21 cellular contexts compared by ENCODE assay signal in genomic region chr1:107494061-107494460, GRCh38.
DNase-seq lines count a peak whose midpoint lies in the region; ATAC-seq, FAIRE-seq and TF ChIP-seq lines count a peak whose summit lies in the region.
"Had no signal": no experiment of that assay in that cellular context is flagged by ENCODE, and none has a peak within 500 bp of the region (broad histone marks: within the 10 kb centered on the region; RNA-seq: fewer than 3 reads in every experiment).

No MANE protein-coding gene starts in this region.

- no peaks in the 10 kb centered on the region for H3K9me3 ChIP-seq in A549
- H3K9me3 ChIP-seq in K562 (replicated peaks; ENCODE audit: control insufficient read depth, insufficient read depth, low read depth, low read length): no peaks in the 10 kb centered on the region; the same call in 1 of the 2 replicates
- no peaks in the 10 kb centered on the region for H3K9me3 ChIP-seq in right lobe of liver
- H3K9me3 ChIP-seq: BLaER1 treated with 17β-estradiol and CSF1 and Interleukin-3, amounts not matched to agents 10 nM and 100 nM; Caco-2 had no signal

- H3K36me3 ChIP-seq in K562 (ENCODE audit: control insufficient read depth, insufficient read depth, low read length): no peaks in the 10 kb centered on the region
- no peaks in the 10 kb centered on the region for H3K36me3 ChIP-seq in right lobe of liver
- H3K36me3 ChIP-seq: BLaER1 treated with 17β-estradiol and CSF1 and Interleukin-3, amounts not matched to agents 10 nM and 100 nM had no signal

- no peak overlapping the region for H3K27ac Mint-ChIP-seq in osteocyte (ENCODE audit: unreplicated experiment)
- H3K27ac Mint-ChIP-seq: B cell; CD4-positive, alpha-beta T cell; CD8-positive, alpha-beta T cell had no signal

- TF ChIP-seq RAD21 in A549 (conservative IDR thresholded peaks at IDR 0.05 in 1 of 2, IDR thresholded peaks at IDR 0.05 in 1 of 2) (no peak), K562 (CRISPR knock-in tag; conservative IDR thresholded peaks at IDR 0.05 in 1 of 2, IDR thresholded peaks at IDR 0.05 in 1 of 2) (no peak)

- no peaks in the 10 kb centered on the region for H3K9me1 ChIP-seq in K562 (ENCODE audit: control insufficient read depth, insufficient read depth, low read length)

- no TSS peak for BruUV-seq in K562 (replicated peaks; lab: Mats Ljungman, UMichigan)

- H3K4me2 ChIP-seq in A549 (no peak overlapping the region), K562 (ENCODE audit: insufficient read depth, low read length) (no peak overlapping the region)
- H3K4me2 ChIP-seq: BLaER1 treated with 17β-estradiol and CSF1 and Interleukin-3, amounts not matched to agents 10 nM and 100 nM had no signal

- H3K4me1 Mint-ChIP-seq in osteocyte (ENCODE audit: unreplicated experiment): no peaks in the 10 kb centered on the region

- no peak for TF ChIP-seq EP300 in A549 (IDR thresholded peaks at IDR 0.05)
- TF ChIP-seq EP300 in K562 (IDR thresholded peaks at IDR 0.05; ENCODE audit: low read length): no peak

- FAIRE-seq in A549 (lab: Jason Lieb, UNC): no peak
- no peak for FAIRE-seq in K562 (lab: Jason Lieb, UNC)
- FAIRE-seq: A204.1, D721Med, G401.6, GM12891, GM19239 had no signal

- intact Hi-C loops in K562 (cut with micrococcal nuclease) (no loop called here), right lobe of liver (cut with DNase I) (no loop called here)

- H4K20me1 ChIP-seq in K562 (replicated peaks; ENCODE audit: control insufficient read depth, insufficient read depth, low read length): no peaks in the 10 kb centered on the region
- H4K20me1 ChIP-seq: BLaER1 treated with 17β-estradiol and CSF1 and Interleukin-3, amounts not matched to agents 10 nM and 100 nM had no signal

- no peak overlapping the region for H3K4me3 Mint-ChIP-seq in osteocyte (ENCODE audit: unreplicated experiment)
- H3K4me3 Mint-ChIP-seq: B cell; CD4-positive, alpha-beta T cell; CD8-positive, alpha-beta T cell had no signal

- CTCF ChIA-PET in A549 (lab: Yijun Ruan, JAX): no interaction called here
- CTCF ChIA-PET in K562 (lab: Yijun Ruan, JAX; ENCODE audit: low intra/inter-chr PET ratio): no interaction called here

- no peak overlapping the region for H2AFZ ChIP-seq in K562 (ENCODE audit: low read depth, low read length)

- in situ Hi-C loops in K562 (cut with MboI): no loop called here

- H3K36me3 Mint-ChIP-seq in osteocyte (ENCODE audit: unreplicated experiment): no peaks in the 10 kb centered on the region
- H3K36me3 Mint-ChIP-seq: CD8-positive, alpha-beta T cell had no signal

- POLR2A ChIA-PET in A549 (lab: Yijun Ruan, JAX) (no interaction called here), K562 (lab: Yijun Ruan, JAX) (no interaction called here)

- no peaks in the 10 kb centered on the region for H3K4me1 ChIP-seq in A549
- no peaks in the 10 kb centered on the region for H3K4me1 ChIP-seq in K562 (replicated peaks in 1 of 2; ENCODE audit: control insufficient read depth in 2 of 2, insufficient read depth in 2 of 2, low read length in 2 of 2)
- peaks cover 0 to 14% (median 4%) of the 10 kb centered on the region in 4 donors for H3K4me1 ChIP-seq in right lobe of liver
- H3K4me1 ChIP-seq: BLaER1 treated with 17β-estradiol and CSF1 and Interleukin-3, amounts not matched to agents 10 nM and 100 nM; Caco-2 had no signal

- TF ChIP-seq POLR2A in A549 (IDR thresholded peaks at IDR 0.05; ENCODE audit: low read length) (no peak), K562 (conservative IDR thresholded peaks at IDR 0.05) (no peak), right lobe of liver (IDR thresholded peaks at IDR 0.05) (no peak)

- no peak for DNase-seq in A549 (ENCODE audit: low read depth in 1 of 2, low spot score in 1 of 2)
- DNase-seq in K562 (ENCODE audit: extremely low read depth in 1 of 4, low spot score in 3 of 4): no peak
- no peak for DNase-seq in right lobe of liver
- no peak for DNase-seq in 8988T
- DNase-seq in osteocyte (ENCODE audit: extremely low spot score, unreplicated experiment): no peak
- DNase-seq: AML-193; Caco-2; Calu3; CD4-positive, alpha-beta T cell; CD8-positive, alpha-beta T cell; DMS79 treated with DMSO at 0.1 percent for 48 hours; GF-D8 had no signal

- no peak for TF ChIP-seq CTCF in A549 (IDR thresholded peaks at IDR 0.05)
- no peak for TF ChIP-seq CTCF in K562 (IDR thresholded peaks at IDR 0.05 in 2 of 3, conservative IDR thresholded peaks at IDR 0.05 in 1 of 3; ENCODE audit: insufficient read depth in 2 of 3, low read depth in 1 of 3, low read length in 3 of 3)
- TF ChIP-seq CTCF in right lobe of liver (IDR thresholded peaks at IDR 0.05): no peak
- no peak for TF ChIP-seq CTCF in osteocyte (IDR thresholded peaks at IDR 0.05)

- H3K27me3 ChIP-seq in K562 (ENCODE audit: control insufficient read depth in 2 of 2, insufficient read depth in 2 of 2, low read length in 2 of 2) (no peaks in the 10 kb centered on the region), right lobe of liver (no peaks in the 10 kb centered on the region)
- H3K27me3 ChIP-seq: BLaER1 treated with 17β-estradiol and CSF1 and Interleukin-3, amounts not matched to agents 10 nM and 100 nM had no signal

- no peaks in the 10 kb centered on the region for H3K27me3 Mint-ChIP-seq in osteocyte (ENCODE audit: unreplicated experiment)
- H3K27me3 Mint-ChIP-seq: B cell; CD4-positive, alpha-beta T cell had no signal

- no peak overlapping the region for H3K9ac ChIP-seq in K562 (ENCODE audit: insufficient read depth in 1 of 2, low read depth in 2 of 2, low read length in 2 of 2)
- H3K9ac ChIP-seq: BLaER1 treated with 17β-estradiol and CSF1 and Interleukin-3, amounts not matched to agents 10 nM and 100 nM had no signal

- peaks cover 4% of the 10 kb centered on the region for H3K9me3 Mint-ChIP-seq in osteocyte (ENCODE audit: unreplicated experiment)
- H3K9me3 Mint-ChIP-seq: CD4-positive, alpha-beta T cell; CD8-positive, alpha-beta T cell had no signal

- ATAC-seq in A549: no peak
- no peak for ATAC-seq in K562
- ATAC-seq in right lobe of liver: peak in 3 of 4 donors; percentile 21 to 54 (median 47)
- ATAC-seq: CD8-positive, alpha-beta T cell had no signal

- H3K4me3 ChIP-seq in A549: no peak overlapping the region
- no peak overlapping the region for H3K4me3 ChIP-seq in K562
- H3K4me3 ChIP-seq in right lobe of liver: no peak overlapping the region
- H3K4me3 ChIP-seq: BLaER1 treated with 17β-estradiol and CSF1 and Interleukin-3, amounts not matched to agents 10 nM and 100 nM had no signal

- H3K27ac ChIP-seq in A549 (no peak overlapping the region), K562 (ENCODE audit: extremely low read depth, low read depth, low read length) (no peak overlapping the region), right lobe of liver (no peak overlapping the region)
- H3K27ac ChIP-seq: 22Rv1; BLaER1 treated with 17β-estradiol and CSF1 and Interleukin-3, amounts not matched to agents 10 nM and 100 nM; C4-2B had no signal

- WGBS in A549 (ENCODE audit: missing lambda C conversion rate): 58% methylated on average over 6 of the region's 6 CpGs
- 3% methylated on average over 6 of the region's 6 CpGs for WGBS in K562 (ENCODE audit: insufficient coverage, low coverage, missing lambda C conversion rate)
- 48% methylated on average over 6 of the region's 6 CpGs for WGBS in right lobe of liver (ENCODE audit: insufficient coverage, low coverage, low lambda C conversion rate, missing lambda C conversion rate)

- no peaks in the 10 kb centered on the region for H3K79me2 ChIP-seq in K562 (ENCODE audit: control insufficient read depth, insufficient read depth, low read length)

TF ChIP-seq in A549, 52 proteins besides CTCF, POLR2A, EP300 and RAD21 (continues in another document):
- TF ChIP-seq MAFK (IDR thresholded peaks at IDR 0.05; ENCODE audit: partially characterized antibody): peak; percentile 71
- TF ChIP-seq, protein P1, sequence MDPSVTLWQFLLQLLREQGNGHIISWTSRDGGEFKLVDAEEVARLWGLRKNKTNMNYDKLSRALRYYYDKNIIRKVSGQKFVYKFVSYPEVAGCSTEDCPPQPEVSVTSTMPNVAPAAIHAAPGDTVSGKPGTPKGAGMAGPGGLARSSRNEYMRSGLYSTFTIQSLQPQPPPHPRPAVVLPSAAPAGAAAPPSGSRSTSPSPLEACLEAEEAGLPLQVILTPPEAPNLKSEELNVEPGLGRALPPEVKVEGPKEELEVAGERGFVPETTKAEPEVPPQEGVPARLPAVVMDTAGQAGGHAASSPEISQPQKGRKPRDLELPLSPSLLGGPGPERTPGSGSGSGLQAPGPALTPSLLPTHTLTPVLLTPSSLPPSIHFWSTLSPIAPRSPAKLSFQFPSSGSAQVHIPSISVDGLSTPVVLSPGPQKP (IDR thresholded peaks at IDR 0.05; ENCODE audit: low read depth, low read length): no peak
- no peak for TF ChIP-seq MYC (IDR thresholded peaks at IDR 0.05; ENCODE audit: borderline replicate concordance, low read length)
- TF ChIP-seq HOXB13 (CRISPR knock-in tag; IDR thresholded peaks at IDR 0.05; ENCODE audit: low read depth): no peak
- TF ChIP-seq NFE2L2 (conservative IDR thresholded peaks at IDR 0.05; ENCODE audit: low read length): no peak
- TF ChIP-seq JUNB (IDR thresholded peaks at IDR 0.05): no peak
- TF ChIP-seq GATA3 (IDR thresholded peaks at IDR 0.05; ENCODE audit: borderline replicate concordance): no peak

TF ChIP-seq in K562, 482 proteins besides CTCF, POLR2A, EP300 and RAD21:
- TF ChIP-seq MAFG (tag; conservative IDR thresholded peaks at IDR 0.05) (peak; percentile 47; the same call in 1 of the 2 replicates), C11orf30 (IDR thresholded peaks at IDR 0.05; ENCODE audit: low read depth) (peak; percentile 54; the same call in 1 of the 2 replicates), ZC3H8 (IDR thresholded peaks at IDR 0.05) (no peak), ZNF316 (IDR thresholded peaks at IDR 0.05) (peak; percentile 67), MAFK (IDR thresholded peaks at IDR 0.05; ENCODE audit: low read length) (peak; percentile 53; the same call in 1 of the 2 replicates), MAFF (IDR thresholded peaks at IDR 0.05; ENCODE audit: low read length) (peak; percentile 64; the same call in 1 of the 2 replicates)
- TF ChIP-seq, protein P2, sequence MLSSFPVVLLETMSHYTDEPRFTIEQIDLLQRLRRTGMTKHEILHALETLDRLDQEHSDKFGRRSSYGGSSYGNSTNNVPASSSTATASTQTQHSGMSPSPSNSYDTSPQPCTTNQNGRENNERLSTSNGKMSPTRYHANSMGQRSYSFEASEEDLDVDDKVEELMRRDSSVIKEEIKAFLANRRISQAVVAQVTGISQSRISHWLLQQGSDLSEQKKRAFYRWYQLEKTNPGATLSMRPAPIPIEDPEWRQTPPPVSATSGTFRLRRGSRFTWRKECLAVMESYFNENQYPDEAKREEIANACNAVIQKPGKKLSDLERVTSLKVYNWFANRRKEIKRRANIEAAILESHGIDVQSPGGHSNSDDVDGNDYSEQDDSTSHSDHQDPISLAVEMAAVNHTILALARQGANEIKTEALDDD (IDR thresholded peaks at IDR 0.05): no peak

Comparison
In these comparisons a context has a peak if more than half of its experiments do, and no peak if none do; other contexts are left out.
1. ATAC-seq: peak in right lobe of liver (3 of 4); none in A549 (0 of 2) and K562 (single experiment).
2. Of the 35 proteins assayed by ChIP-seq in both K562 and A549: peak only in K562: none; only in A549: none; in both: MAFK; in neither: 34.